Comparison of ENCODE assay signal across 12 cellular contexts in genomic region chr17:78739331-78739853, GRCh38. TPM values are rescaled to one million over a fixed set of nuclear protein-coding genes. Genes with fewer than 3 reads are reported as not detected.
A peak's percentile ranks its signal among the peaks of the same experiment; 100 is the strongest.
DNase-seq lines count a peak whose midpoint lies in the region; ATAC-seq and TF ChIP-seq lines count a peak whose summit lies in the region.
"Had no signal": no experiment of that assay in that cellular context is flagged by ENCODE, and none has a peak within 500 bp of the region (broad histone marks: within the 10 kb centered on the region; RNA-seq: fewer than 3 reads in every experiment).

No MANE protein-coding gene starts in this region.

- DNase-seq in Jurkat, Clone E6-1 (ENCODE audit: low read depth, low spot score), result peak; percentile 81
- no peak for DNase-seq in activated CD8-positive, alpha-beta T cell treated with anti-CD3 and anti-CD28 coated beads, Interleukin-2, amount 10 ng/mL, durations not matched to agents 7 days and 5 days
- DNase-seq in naive thymus-derived CD8-positive, alpha-beta T cell, result no peak
- DNase-seq in colonic mucosa (no peak), Calu3 (no peak), mucosa of descending colon (no peak)
- DNase-seq: effector CD8-positive, alpha-beta T cell; hippocampal formation; mesenchymal stem cell; NCI-H187 had no signal

- peaks cover 92% of the 10 kb centered on the region for H3K4me1 Mint-ChIP-seq in activated CD8-positive, alpha-beta T cell treated with anti-CD3 and anti-CD28 coated beads, Interleukin-2, amount 10 ng/mL, durations not matched to agents 7 days and 5 days (ENCODE audit: low read depth)
- peaks cover 58 to 94% (median 92%) of the 10 kb centered on the region in 4 donors for H3K4me1 Mint-ChIP-seq in naive thymus-derived CD8-positive, alpha-beta T cell
- H3K4me1 Mint-ChIP-seq in Calu3 (ENCODE audit: low read depth, unreplicated experiment), result peaks cover 30% of the 10 kb centered on the region

- H3K4me1 ChIP-seq in DOHH2 (ENCODE audit: control insufficient read depth, low read length), result peaks cover 88% of the 10 kb centered on the region
- H3K4me1 ChIP-seq in colonic mucosa, result peaks cover 13% of the 10 kb centered on the region
- peaks cover 22% of the 10 kb centered on the region for H3K4me1 ChIP-seq in mucosa of descending colon (ENCODE audit: low read depth)

- CTCF ChIA-PET in activated CD8-positive, alpha-beta T cell treated with anti-CD3 and anti-CD28 coated beads, Interleukin-2, amount 10 ng/mL, durations not matched to agents 7 days and 5 days (lab: Charles Lee), result interaction anchor here (0.9 to 1.6 kb wide), 3 partner anchors 9 to 30 kb away, joined by 3 to 5 read pairs (median 3); no protein-coding TSS in a partner anchor
- CTCF ChIA-PET in Calu3 (lab: Charles Lee), result no interaction called here

- POLR2A ChIA-PET in activated CD8-positive, alpha-beta T cell treated with anti-CD3 and anti-CD28 coated beads, Interleukin-2, amount 10 ng/mL, durations not matched to agents 7 days and 5 days (lab: Charles Lee), result interaction anchor here (0.6 to 0.7 kb wide), 2 partner anchors 40 to 80 kb away, joined by 3 to 4 read pairs; no protein-coding TSS in a partner anchor
- POLR2A ChIA-PET in naive thymus-derived CD8-positive, alpha-beta T cell (lab: Charles Lee), result interaction anchor here (1.0 to 1.8 kb wide), 8 partner anchors 9 to 50 kb away, joined by 3 to 7 read pairs (median 5); no protein-coding TSS in a partner anchor

- H3K9me3 Mint-ChIP-seq in activated CD8-positive, alpha-beta T cell treated with anti-CD3 and anti-CD28 coated beads, Interleukin-2, amount 10 ng/mL, durations not matched to agents 7 days and 5 days (ENCODE audit: insufficient read depth), result no peaks in the 10 kb centered on the region
- no peaks in the 10 kb centered on the region for H3K9me3 Mint-ChIP-seq in naive thymus-derived CD8-positive, alpha-beta T cell
- H3K9me3 Mint-ChIP-seq in Calu3 (ENCODE audit: low read depth, unreplicated experiment), result no peaks in the 10 kb centered on the region

- H4K20me1 ChIP-seq in DOHH2 (ENCODE audit: control insufficient read depth, insufficient read depth, low read depth, low read length), result no peaks in the 10 kb centered on the region

- H3K27ac ChIP-seq in DOHH2 (ENCODE audit: low read depth, low read length) (peak overlapping the region; percentile 96), colonic mucosa (no peak overlapping the region)

- peak; percentile 17 for ATAC-seq in activated CD8-positive, alpha-beta T cell treated with anti-CD3 and anti-CD28 coated beads, Interleukin-2, amount 10 ng/mL, durations not matched to agents 7 days and 5 days
- peak in 1 of 2 donors; percentile 26 for ATAC-seq in naive thymus-derived CD8-positive, alpha-beta T cell
- ATAC-seq in HG02870 (IDR thresholded peaks at IDR 0.05; ENCODE audit: unreplicated experiment), result no peak
- no peak for ATAC-seq in mucosa of descending colon

- H3K36me3 ChIP-seq in DOHH2 (ENCODE audit: control insufficient read depth, low read length) (peaks cover 12% of the 10 kb centered on the region), colonic mucosa (no peaks in the 10 kb centered on the region), mucosa of descending colon (ENCODE audit: low read depth) (no peaks in the 10 kb centered on the region)

- H3K27me3 Mint-ChIP-seq in activated CD8-positive, alpha-beta T cell treated with anti-CD3 and anti-CD28 coated beads, Interleukin-2, amount 10 ng/mL, durations not matched to agents 7 days and 5 days (ENCODE audit: low read depth), result no peaks in the 10 kb centered on the region
- H3K27me3 Mint-ChIP-seq in naive thymus-derived CD8-positive, alpha-beta T cell, result no peaks in the 10 kb centered on the region
- H3K27me3 Mint-ChIP-seq in Calu3 (ENCODE audit: unreplicated experiment), result no peaks in the 10 kb centered on the region

- peaks cover 34% of the 10 kb centered on the region for H3K36me3 Mint-ChIP-seq in activated CD8-positive, alpha-beta T cell treated with anti-CD3 and anti-CD28 coated beads, Interleukin-2, amount 10 ng/mL, durations not matched to agents 7 days and 5 days (ENCODE audit: low read depth)
- H3K36me3 Mint-ChIP-seq in naive thymus-derived CD8-positive, alpha-beta T cell, result peaks cover 0 to 47% (median 6%) of the 10 kb centered on the region in 3 donors
- peaks cover 32% of the 10 kb centered on the region for H3K36me3 Mint-ChIP-seq in Calu3 (ENCODE audit: insufficient read depth, unreplicated experiment)

- H3K4me3 ChIP-seq in DOHH2 (ENCODE audit: low read length), result peak overlapping the region; percentile 86
- H3K4me3 ChIP-seq in Jurkat, Clone E6-1 (ENCODE audit: low read length), result peak overlapping the region; percentile 11
- no peak overlapping the region for H3K4me3 ChIP-seq in colonic mucosa
- no peak overlapping the region for H3K4me3 ChIP-seq in mucosa of descending colon

- H3K4me2 ChIP-seq in DOHH2 (ENCODE audit: low read length), result peak overlapping the region; percentile 84

- intact Hi-C loops in colonic mucosa (cut with DNase I), result no loop called here
- intact Hi-C loops in Calu3 (cut with micrococcal nuclease; ENCODE audit: unreplicated experiment), result no loop called here
- intact Hi-C loops in mucosa of descending colon (cut with DNase I, micrococcal nuclease), result no loop called here

- H3K4me3 Mint-ChIP-seq in activated CD8-positive, alpha-beta T cell treated with anti-CD3 and anti-CD28 coated beads, Interleukin-2, amount 10 ng/mL, durations not matched to agents 7 days and 5 days, result no peak overlapping the region
- H3K4me3 Mint-ChIP-seq in naive thymus-derived CD8-positive, alpha-beta T cell, result peak overlapping the region; percentile 43 to 97 (median 74)
- no peak overlapping the region for H3K4me3 Mint-ChIP-seq in Calu3 (ENCODE audit: low read depth, unreplicated experiment)

- peaks cover 86% of the 10 kb centered on the region for H3K79me2 ChIP-seq in DOHH2 (ENCODE audit: control insufficient read depth, low read length)

- no TSS peak for BruUV-seq in Calu3 (replicated peaks; lab: Mats Ljungman, UMichigan)

- H3K9me2 ChIP-seq in DOHH2 (replicated peaks; ENCODE audit: control insufficient read depth, low read length), result no peaks in the 10 kb centered on the region

- no peaks in the 10 kb centered on the region for H3K27me3 ChIP-seq in DOHH2 (ENCODE audit: control insufficient read depth, low read length)
- H3K27me3 ChIP-seq in colonic mucosa, result no peaks in the 10 kb centered on the region

- no peak overlapping the region for H3K9ac ChIP-seq in colonic mucosa (ENCODE audit: low read depth in 2 of 2, low read length in 2 of 2)

- TF ChIP-seq CTCF in DOHH2 (IDR thresholded peaks at IDR 0.05; ENCODE audit: low read depth, low read length, poor library complexity, severe bottlenecking) (no peak), colonic mucosa (IDR thresholded peaks at IDR 0.05) (no peak), Calu3 (IDR thresholded peaks at IDR 0.05; ENCODE audit: unreplicated experiment) (no peak), mucosa of descending colon (IDR thresholded peaks at IDR 0.05) (no peak)

- peaks cover 56% of the 10 kb centered on the region for H3F3A ChIP-seq in DOHH2 (ENCODE audit: control insufficient read depth, insufficient read depth)

- peak overlapping the region; percentile 79 for H3K27ac Mint-ChIP-seq in activated CD8-positive, alpha-beta T cell treated with anti-CD3 and anti-CD28 coated beads, Interleukin-2, amount 10 ng/mL, durations not matched to agents 7 days and 5 days
- H3K27ac Mint-ChIP-seq in naive thymus-derived CD8-positive, alpha-beta T cell, result peak overlapping the region; percentile 71 to 96 (median 91)
- H3K27ac Mint-ChIP-seq in Calu3 (ENCODE audit: unreplicated experiment), result no peak overlapping the region

- H3K9me3 ChIP-seq in DOHH2 (ENCODE audit: control insufficient read depth, insufficient read depth, low read length) (no peaks in the 10 kb centered on the region), colonic mucosa (no peaks in the 10 kb centered on the region), mucosa of descending colon (no peaks in the 10 kb centered on the region)

RNA-seq across cellular contexts. Expression of gene CYTH1, which starts 42.7 kb away (rescaled TPM):
- 99.1 TPM for polyA plus RNA-seq in Jurkat, Clone E6-1 (2012; ENCODE audit: insufficient read depth, insufficient read length)
- total RNA-seq in activated CD8-positive, alpha-beta T cell treated with anti-CD3 and anti-CD28 coated beads, Interleukin-2, amount 10 ng/mL, durations not matched to agents 7 days and 5 days, result 100 to 1,000 TPM; 137 to 138 TPM
- 100 to 1,000 TPM; 415 to 423 TPM for total RNA-seq in naive thymus-derived CD8-positive, alpha-beta T cell
- polyA plus RNA-seq in naive thymus-derived CD8-positive, alpha-beta T cell, result 100 to 1,000 TPM; 220 to 320 (median 243) TPM
- total RNA-seq in colonic mucosa, result 10 to 100 TPM; 54.6 to 68.9 TPM
- total RNA-seq in Calu3 (2022), result 30.3 and 40.5 TPM in 2 replicates
- 10 to 100 TPM; 60.3 to 99.4 (median 91.6) TPM for total RNA-seq in mucosa of descending colon

Comparison
In these comparisons a context has a peak if more than half of its experiments do, and no peak if none do; other contexts are left out.
1. H3K4me3 ChIP-seq: peak in DOHH2 (single experiment) and Jurkat, Clone E6-1 (single experiment); none in colonic mucosa (single experiment) and mucosa of descending colon (single experiment).
2. H3K4me3 Mint-ChIP-seq: peak in naive thymus-derived CD8-positive, alpha-beta T cell (10 of 10); none in activated CD8-positive, alpha-beta T cell treated with anti-CD3 and anti-CD28 coated beads, Interleukin-2, amount 10 ng/mL, durations not matched to agents 7 days and 5 days (single experiment) and Calu3 (single experiment).